In the genomic region with DNA sequence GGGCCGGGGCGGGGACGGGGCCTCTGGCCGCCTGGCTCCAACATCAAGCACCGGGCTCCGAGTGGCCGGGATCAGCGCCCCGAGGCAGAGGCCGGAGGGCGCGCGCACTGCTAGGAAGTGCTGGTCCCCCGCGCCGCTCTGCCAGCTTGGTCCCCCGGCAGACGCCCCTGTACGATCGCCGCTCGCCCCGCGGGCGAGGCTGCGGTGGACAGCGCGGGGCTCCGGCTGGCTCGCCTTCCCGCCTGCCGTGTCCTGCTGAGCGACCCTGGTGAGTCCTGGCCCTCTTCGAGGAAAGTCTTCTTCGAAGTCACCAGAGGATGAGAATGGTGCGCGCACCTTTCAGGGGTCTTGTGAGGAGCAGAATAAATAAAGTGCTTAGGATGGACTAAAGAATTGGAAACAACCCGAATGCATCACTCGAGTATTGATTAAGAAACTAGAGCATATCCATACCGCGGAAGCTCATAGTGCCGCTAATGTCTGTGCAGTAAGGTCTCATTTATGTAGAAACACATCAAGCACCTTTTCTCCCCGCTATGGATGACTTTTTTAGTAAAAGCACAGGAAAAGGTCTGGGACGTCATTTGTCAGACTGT, we compare ENCODE assay signal across 8 cellular contexts. TPM values are rescaled to one million over a fixed set of nuclear protein-coding genes. Genes with fewer than 3 reads are reported as not detected.
A peak's percentile ranks its signal among the peaks of the same experiment; 100 is the strongest.
DNase-seq lines count a peak whose midpoint lies in the region; ATAC-seq and TF ChIP-seq lines count a peak whose summit lies in the region.

No MANE protein-coding gene starts in this region.

- H3K27me3 ChIP-seq in ACC112 (ENCODE audit: insufficient read depth, low read length), result no peaks in the 10 kb centered on the region
- no peaks in the 10 kb centered on the region for H3K27me3 ChIP-seq in gastroesophageal sphincter
- H3K27me3 ChIP-seq in skeletal muscle satellite cell (ENCODE audit: control insufficient read depth, insufficient read depth, low read length), result no peaks in the 10 kb centered on the region

- H3K4me3 ChIP-seq in ACC112 (ENCODE audit: low read depth, low read length), result peak overlapping the region; percentile 100
- H3K4me3 ChIP-seq in gastroesophageal sphincter, result peak overlapping the region; percentile 68 to 94
- peak overlapping the region; percentile 87 for H3K4me3 ChIP-seq in skeletal muscle satellite cell (ENCODE audit: low read length)

- H3K9me3 Mint-ChIP-seq in T-cell, result no peaks in the 10 kb centered on the region

- H3K27me3 Mint-ChIP-seq in T-cell, result no peaks in the 10 kb centered on the region

- CTCF ChIA-PET in T-cell (lab: Charles Lee), result interaction anchor here (0.6 to 1.8 kb wide), 19 partner anchors 10 to 824 kb away, joined by 3 to 17 read pairs (median 4); no protein-coding TSS in a partner anchor

- H3K36me3 Mint-ChIP-seq in T-cell, result peaks cover 7% of the 10 kb centered on the region

- POLR2A ChIA-PET in T-cell (lab: Charles Lee), result interaction anchor here in 1 of 2 donors (0.5 to 1.2 kb wide), 5 partner anchors 11 to 742 kb away, joined by 3 to 11 read pairs (median 3); partner anchors contain the start of gene OR1F1

- H3K27ac ChIP-seq in ACC112 (ENCODE audit: low read depth, low read length) (peak overlapping the region; percentile 44), gastroesophageal sphincter (peak overlapping the region; percentile 59 to 98 (median 96))

- H3K9ac ChIP-seq in skeletal muscle satellite cell (ENCODE audit: low read depth, low read length), result peak overlapping the region; percentile 94

- H3K36me3 ChIP-seq in ACC112 (ENCODE audit: insufficient read depth, low read length), result no peaks in the 10 kb centered on the region
- H3K36me3 ChIP-seq in gastroesophageal sphincter, result peaks cover 0 to 51% of the 10 kb centered on the region in 2 donors
- peaks cover 16% of the 10 kb centered on the region for H3K36me3 ChIP-seq in skeletal muscle satellite cell (ENCODE audit: insufficient read depth, low read length)

- TF ChIP-seq EP300 in gastroesophageal sphincter (IDR thresholded peaks at IDR 0.05), result no peak

- TF ChIP-seq CTCF in gastroesophageal sphincter (IDR thresholded peaks at IDR 0.05), result peak in 1 of 4 experiments; percentile 25

- H3K9me3 ChIP-seq in gastroesophageal sphincter (no peaks in the 10 kb centered on the region), skeletal muscle satellite cell (replicated peaks; ENCODE audit: low read length) (no peaks in the 10 kb centered on the region)

- TF ChIP-seq POLR2A in gastroesophageal sphincter (IDR thresholded peaks at IDR 0.05), result no peak

- peak; percentile 44 for ATAC-seq in GM19395 (IDR thresholded peaks at IDR 0.05; ENCODE audit: unreplicated experiment)
- peak in 2 of 4 experiments; percentile 2 to 31 for ATAC-seq in T-cell (replicated peaks in 1 of 4)
- ATAC-seq in gastroesophageal sphincter, result no peak

- H3K4me3 Mint-ChIP-seq in T-cell, result peak overlapping the region; percentile 86 to 99 (median 98)

- 0 to 2% methylated on average over 7 of the region's 44 CpGs for WGBS in gastroesophageal sphincter (ENCODE audit: low coverage in 1 of 2), 2 donors

- H3K4me1 ChIP-seq in ACC112 (ENCODE audit: control insufficient read depth, insufficient read depth, low read length, unreplicated experiment) (peaks cover 7% of the 10 kb centered on the region), gastroesophageal sphincter (peaks cover 0 to 51% (median 7%) of the 10 kb centered on the region in 3 donors), skeletal muscle satellite cell (ENCODE audit: control insufficient read depth, insufficient read depth, low read length) (peaks cover 5% of the 10 kb centered on the region)

- H3K4me1 Mint-ChIP-seq in T-cell, result peaks cover 28 to 34% (median 28%) of the 10 kb centered on the region in 3 donors

- peak in 2 of 34 experiments; percentile 20 to 34 for DNase-seq in T-cell
- no peak for DNase-seq in HuH-7.5 (ENCODE audit: low spot score)
- DNase-seq in RKO (ENCODE audit: low spot score), result no peak
- no peak for DNase-seq in NCI-H2029 treated with DMSO at 0.1 percent for 48 hours (lab: John Stamatoyannopoulos, UW)

- H3K27ac Mint-ChIP-seq in T-cell, result peak overlapping the region; percentile 82 to 83

- peak overlapping the region; percentile 86 for H3K4me2 ChIP-seq in skeletal muscle satellite cell (ENCODE audit: low read length)

- H3K79me2 ChIP-seq in ACC112 (ENCODE audit: control insufficient read depth, insufficient read depth, low read length, unreplicated experiment), result peaks cover 41% of the 10 kb centered on the region

- peak overlapping the region; percentile 98 for H2AFZ ChIP-seq in ACC112 (ENCODE audit: low read length, unreplicated experiment)

RNA-seq across cellular contexts. Expression of gene ZNF213, which starts 0.4 kb away (rescaled TPM):
- total RNA-seq in T-cell (10 to 100 TPM in 3 of 5 donors, 1 to 10 TPM in 2; 3.1 to 16.9 (median 12.8) TPM), gastroesophageal sphincter (10 to 100 TPM in 2 of 4 donors, 1 to 10 TPM in 2; 3.6 to 22.3 (median 12.2) TPM)
- 6.6 and 7.0 TPM in 2 replicates for total RNA-seq in skeletal muscle satellite cell (2012; rRNA removed)

RNA-seq across cellular contexts. Expression of gene ZNF205, which starts 22.8 kb away (rescaled TPM):
- total RNA-seq in T-cell (under 1 TPM in 1 of 5 donors, not detected in 4; 0.38 TPM), gastroesophageal sphincter (10 to 100 TPM; 11.6 to 25.8 (median 20.4) TPM)
- total RNA-seq in skeletal muscle satellite cell (2012; rRNA removed), result 13.9 and 16.4 TPM in 2 replicates

RNA-seq across cellular contexts. Expression of gene ZSCAN10, which starts 36.1 kb away (rescaled TPM):
- under 1 TPM in 4 of 5 donors, not detected in 1; 0.19 to 0.64 (median 0.39) TPM for total RNA-seq in T-cell
- total RNA-seq in gastroesophageal sphincter, result 1 to 10 TPM in 1 of 4 donors, not detected in 3; 1.7 TPM
- not detected in 2 replicates for total RNA-seq in skeletal muscle satellite cell (2012; rRNA removed)

RNA-seq across cellular contexts. Expression of gene OR1F1, which starts 52.8 kb away (rescaled TPM):
- total RNA-seq in T-cell, result not detected
- not detected for total RNA-seq in gastroesophageal sphincter
- total RNA-seq in skeletal muscle satellite cell (2012; rRNA removed), result not detected in 2 replicates

Comparison
In these comparisons a context has a peak if more than half of its experiments do, and no peak if none do; other contexts are left out.
1. RNA of gene ZNF205, which starts 22.8 kb away (total RNA-seq): 11.6 to 25.8 TPM in gastroesophageal sphincter; 0.38 TPM in T-cell; every median in the first group is over 4 times any median in the second.
2. Peak in every context shown above with its lines, with median percentiles within 50 percentile points of each other: H3K4me3 ChIP-seq.